Comparison of ENCODE assay signal across 1 cellular context in the genomic region with DNA sequence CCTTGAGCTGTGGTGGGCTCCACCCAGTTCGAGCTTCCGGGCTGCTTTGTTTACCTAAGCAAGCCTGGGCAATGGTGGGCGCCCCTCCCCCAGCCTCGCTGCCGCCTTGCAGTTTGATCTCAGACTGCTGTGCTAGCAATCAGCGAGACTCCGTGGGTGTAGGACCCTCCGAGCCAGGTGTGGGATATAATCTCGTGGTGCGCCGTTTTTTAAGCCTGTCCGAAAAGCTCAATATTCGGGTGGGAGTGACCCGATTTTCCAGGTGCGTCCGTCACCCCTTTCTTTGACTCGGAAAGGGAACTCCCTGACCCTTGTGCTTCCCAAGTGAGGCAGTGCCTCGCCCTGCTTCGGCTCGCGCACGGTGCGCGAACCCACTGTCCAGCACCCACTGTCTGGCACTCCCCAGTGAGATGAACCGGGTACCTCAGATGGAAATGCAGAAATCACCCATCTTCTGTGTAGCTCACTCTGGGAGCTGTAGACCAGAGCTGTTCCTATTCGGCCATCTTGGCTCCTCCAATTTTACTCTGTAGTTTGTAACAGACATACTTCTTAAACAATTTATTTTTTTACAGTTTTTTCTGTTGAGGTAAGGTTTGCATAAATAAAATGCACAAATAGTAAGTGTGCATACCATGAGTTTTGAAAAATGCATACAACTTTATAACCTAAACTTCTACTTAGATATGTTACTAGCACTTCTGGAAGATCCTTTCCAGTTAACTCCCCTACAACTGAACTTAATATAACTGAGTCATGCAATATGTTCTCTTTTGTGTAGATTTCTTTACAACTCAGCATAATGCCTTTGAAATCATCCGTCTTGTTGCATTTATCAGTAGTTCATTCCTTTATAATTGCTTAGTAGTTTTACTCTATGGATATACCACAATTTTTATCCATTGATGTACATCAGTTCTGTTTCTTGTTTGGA.
TF ChIP-seq lines count a peak whose summit lies in the region.

No MANE protein-coding gene starts in this region.

TF ChIP-seq in HepG2, 621 proteins besides CTCF, POLR2A, EP300 and RAD21:
- TF ChIP-seq, protein P1, sequence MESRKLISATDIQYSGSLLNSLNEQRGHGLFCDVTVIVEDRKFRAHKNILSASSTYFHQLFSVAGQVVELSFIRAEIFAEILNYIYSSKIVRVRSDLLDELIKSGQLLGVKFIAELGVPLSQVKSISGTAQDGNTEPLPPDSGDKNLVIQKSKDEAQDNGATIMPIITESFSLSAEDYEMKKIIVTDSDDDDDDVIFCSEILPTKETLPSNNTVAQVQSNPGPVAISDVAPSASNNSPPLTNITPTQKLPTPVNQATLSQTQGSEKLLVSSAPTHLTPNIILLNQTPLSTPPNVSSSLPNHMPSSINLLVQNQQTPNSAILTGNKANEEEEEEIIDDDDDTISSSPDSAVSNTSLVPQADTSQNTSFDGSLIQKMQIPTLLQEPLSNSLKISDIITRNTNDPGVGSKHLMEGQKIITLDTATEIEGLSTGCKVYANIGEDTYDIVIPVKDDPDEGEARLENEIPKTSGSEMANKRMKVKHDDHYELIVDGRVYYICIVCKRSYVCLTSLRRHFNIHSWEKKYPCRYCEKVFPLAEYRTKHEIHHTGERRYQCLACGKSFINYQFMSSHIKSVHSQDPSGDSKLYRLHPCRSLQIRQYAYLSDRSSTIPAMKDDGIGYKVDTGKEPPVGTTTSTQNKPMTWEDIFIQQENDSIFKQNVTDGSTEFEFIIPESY (CRISPR knock-in tag; IDR thresholded peaks at IDR 0.05), result 0 out of 2 replicates have a peak, but pooled peaks have one; percentile 14
